ENCODE assay signal across 26 cellular contexts in the genomic region with DNA sequence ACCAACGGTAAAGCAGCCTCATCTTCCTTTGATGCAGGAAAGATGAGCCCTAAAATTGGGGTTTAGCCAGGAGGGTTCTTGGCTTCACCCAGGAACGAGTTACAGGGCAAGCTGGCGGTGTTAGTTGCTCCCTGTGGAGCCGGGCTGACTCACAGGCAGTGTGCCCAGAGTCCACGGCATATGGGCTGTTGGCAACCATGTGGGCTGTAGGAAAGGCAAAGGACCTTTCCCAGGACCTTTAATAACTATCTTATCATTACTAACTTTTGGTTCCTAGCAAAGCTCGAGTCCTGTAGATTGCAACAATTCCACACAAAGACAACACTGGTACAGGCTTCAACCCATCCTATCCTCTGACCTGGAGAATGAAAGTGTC. TPM values are rescaled to one million over a fixed set of nuclear protein-coding genes. Genes with fewer than 3 reads are reported as not detected.
A peak's percentile ranks its signal among the peaks of the same experiment; 100 is the strongest.
DNase-seq lines count a peak whose midpoint lies in the region; ATAC-seq, FAIRE-seq and TF ChIP-seq lines count a peak whose summit lies in the region.
"Had no signal": no experiment of that assay in that cellular context is flagged by ENCODE, and none has a peak within 500 bp of the region (broad histone marks: within the 10 kb centered on the region; RNA-seq: fewer than 3 reads in every experiment).

No MANE protein-coding gene starts in this region.

- FAIRE-seq in H54 (lab: Jason Lieb, UNC), result peak; percentile 52
- FAIRE-seq: astrocyte, GM18507, islet of Langerhans had no signal

- peaks cover 10 to 34% (median 12%) of the 10 kb centered on the region in 3 donors for H3K27me3 Mint-ChIP-seq in CD14-positive monocyte (ENCODE audit: low read depth in 3 of 3)
- H3K27me3 Mint-ChIP-seq: activated T-cell treated with anti-CD3 and anti-CD28 coated beads, Interleukin-2, amount 50 U/mL, for 24 hours; naive thymus-derived CD8-positive, alpha-beta T cell had no signal

- intact Hi-C loops in CD14-positive monocyte (cut with micrococcal nuclease), result no loop called here

- H3K27ac Mint-ChIP-seq in CD14-positive monocyte, result peak overlapping the region in 1 of 7 donors; percentile 4
- H3K27ac Mint-ChIP-seq: activated CD4-positive, alpha-beta T cell treated with anti-CD3 and anti-CD28 coated beads, Interleukin-2, amount 10 ng/mL, durations not matched to agents 24 days and 14 days; activated T-cell treated with anti-CD3 and anti-CD28 coated beads, Interleukin-2, amount 50 U/mL, for 24 hours; progenitor cell of endocrine pancreas had no signal

- H3K4me1 Mint-ChIP-seq in CD14-positive monocyte, result peaks cover 4% of the 10 kb centered on the region
- H3K4me1 Mint-ChIP-seq: activated CD4-positive, alpha-beta T cell treated with anti-CD3 and anti-CD28 coated beads, Interleukin-2, amount 10 ng/mL, durations not matched to agents 24 days and 14 days had no signal

- H3K4me3 ChIP-seq in fibroblast of the aortic adventitia (ENCODE audit: low read depth, low read length), result no peak overlapping the region
- H3K4me3 ChIP-seq: dorsolateral prefrontal cortex, heart right ventricle, skin epidermis had no signal

- TF ChIP-seq POLR2A in H54 (IDR thresholded peaks at IDR 0.05; ENCODE audit: low read depth, low read length), result no peak

- no peak for TF ChIP-seq CTCF in fibroblast of the aortic adventitia (IDR thresholded peaks at IDR 0.05; ENCODE audit: insufficient read depth, low read length)
- no peak for TF ChIP-seq CTCF in CD14-positive monocyte (IDR thresholded peaks at IDR 0.05)

- H3K4me3 Mint-ChIP-seq in CD14-positive monocyte, result no peak overlapping the region
- H3K4me3 Mint-ChIP-seq: activated CD4-positive, alpha-beta T cell treated with anti-CD3 and anti-CD28 coated beads, Interleukin-2, amount 10 ng/mL, durations not matched to agents 24 days and 14 days; activated T-cell treated with anti-CD3 and anti-CD28 coated beads, Interleukin-2, amount 50 U/mL, for 24 hours had no signal

- DNase-seq in AG08395 (ENCODE audit: low spot score), result peak; percentile 29
- DNase-seq in H54 (ENCODE audit: insufficient read length, low spot score), result peak; percentile 91
- peak; percentile 19 for DNase-seq in RPMI7951 (ENCODE audit: low read depth)
- peak; percentile 26 for DNase-seq in fibroblast of the aortic adventitia (ENCODE audit: low read depth)
- DNase-seq in NK-92 (lab: John Stamatoyannopoulos, UW; ENCODE audit: unreplicated experiment), result no peak
- DNase-seq in CD14-positive monocyte (ENCODE audit: low spot score), result no peak
- no peak for DNase-seq in NCI-H2107 treated with DMSO at 0.1 percent for 48 hours (lab: John Stamatoyannopoulos, UW; ENCODE audit: unreplicated experiment)
- DNase-seq: activated CD4-positive, alpha-beta T cell treated with anti-CD3 and anti-CD28 coated beads, Interleukin-2, amount 10 ng/mL, durations not matched to agents 24 days and 14 days; activated naive CD4-positive, alpha-beta T cell treated with anti-CD3 and anti-CD28 coated beads, Interleukin-2, amount 50 U/mL, for 16 hours; activated T-cell treated with anti-CD3 and anti-CD28 coated beads, Interleukin-2, amount 50 U/mL, for 24 hours; DMS153; erythroblast; heart right ventricle; Karpas-422; NCI-H187; NCI-H526 treated with DMSO at 0.1 percent for 48 hours; stimulated activated CD4-positive, alpha-beta T cell treated with anti-CD3 and anti-CD28 coated beads, Interleukin-4, amount 100 ng/mL, for 4 hours had no signal

- peaks cover 3 to 12% (median 7%) of the 10 kb centered on the region in 7 donors for H3K9me3 Mint-ChIP-seq in CD14-positive monocyte
- H3K9me3 Mint-ChIP-seq: activated CD4-positive, alpha-beta T cell treated with anti-CD3 and anti-CD28 coated beads, Interleukin-2, amount 10 ng/mL, durations not matched to agents 24 days and 14 days; activated T-cell treated with anti-CD3 and anti-CD28 coated beads, Interleukin-2, amount 50 U/mL, for 24 hours; naive thymus-derived CD8-positive, alpha-beta T cell had no signal

- no peaks in the 10 kb centered on the region for H3K36me3 Mint-ChIP-seq in CD14-positive monocyte
- H3K36me3 Mint-ChIP-seq: naive thymus-derived CD8-positive, alpha-beta T cell had no signal

- ATAC-seq in HG03139 (IDR thresholded peaks at IDR 0.05; ENCODE audit: unreplicated experiment), result no peak
- ATAC-seq: naive thymus-derived CD8-positive, alpha-beta T cell; SK-N-SH treated with all-trans-retinoic acid at 6 μM for 48 hours had no signal

RNA-seq across cellular contexts. Expression of a gene that starts 29.8 kb away (rescaled TPM):
- 116 and 141 TPM in 2 replicates for total RNA-seq in RPMI7951 (2014; rRNA removed; shearing (Covaris generic))
- total RNA-seq in fibroblast of the aortic adventitia (ENCODE audit: low replicate concordance), result 60.8 and 108 TPM in 2 replicates
- 10 to 100 TPM; 14.1 to 35.0 TPM for polyA plus RNA-seq in CD14-positive monocyte

Comparison
In these comparisons a context has a peak if more than half of its experiments do, and no peak if none do; other contexts are left out.
1. DNase-seq: peak in AG08395 (single experiment), H54 (single experiment), RPMI7951 (single experiment) and fibroblast of the aortic adventitia (single experiment); none in NK-92 (single experiment), CD14-positive monocyte (single experiment) and NCI-H2107 treated with DMSO at 0.1 percent for 48 hours (single experiment).